Comparison of ENCODE assay signal across 22 cellular contexts in genomic region chr4:11783588-11783987, GRCh38.
DNase-seq lines count a peak whose midpoint lies in the region; ATAC-seq, FAIRE-seq and TF ChIP-seq lines count a peak whose summit lies in the region.
"Had no signal": no experiment of that assay in that cellular context is flagged by ENCODE, and none has a peak within 500 bp of the region (broad histone marks: within the 10 kb centered on the region; RNA-seq: fewer than 3 reads in every experiment).

No MANE protein-coding gene starts in this region.

- H3K27me3 ChIP-seq in breast epithelium (no peaks in the 10 kb centered on the region), bronchial epithelial cell (ENCODE audit: control insufficient read depth, insufficient read depth, low read length) (no peaks in the 10 kb centered on the region)
- H3K27me3 ChIP-seq: BLaER1 had no signal

- DNase-seq in MCF 10A (ENCODE audit: unreplicated experiment) (peak; percentile 1), breast epithelium (ENCODE audit: low spot score in 2 of 2) (no peak), bronchial epithelial cell (ENCODE audit: low read depth) (peak; percentile 15), fibroblast of the aortic adventitia (ENCODE audit: low read depth) (peak; percentile 26), chondrocyte (ENCODE audit: low spot score) (no peak)
- DNase-seq: Caco-2; CD4-positive, CD25-positive, alpha-beta regulatory T cell; CD8-positive, alpha-beta T cell; DMS153; DND-41; H9 had no signal

- BruUV-seq in MCF 10A (replicated peaks; lab: Mats Ljungman, UMichigan), result no TSS peak

- H3K9me3 Mint-ChIP-seq in MCF 10A (ENCODE audit: unreplicated experiment), result no peaks in the 10 kb centered on the region
- H3K9me3 Mint-ChIP-seq in chondrocyte (ENCODE audit: low read depth), result peaks cover 3% of the 10 kb centered on the region
- H3K9me3 Mint-ChIP-seq: CD8-positive, alpha-beta T cell; GM23338 had no signal

- H3K27ac Mint-ChIP-seq in MCF 10A (ENCODE audit: low read depth, unreplicated experiment) (no peak overlapping the region), chondrocyte (ENCODE audit: unreplicated experiment) (no peak overlapping the region)
- H3K27ac Mint-ChIP-seq: B cell; CD4-positive, CD25-positive, alpha-beta regulatory T cell; CD8-positive, alpha-beta T cell; GM23338; H9 had no signal

- TF ChIP-seq POLR2A in breast epithelium (IDR thresholded peaks at IDR 0.05), result no peak

- H3K36me3 Mint-ChIP-seq in MCF 10A (ENCODE audit: insufficient read depth, unreplicated experiment) (no peaks in the 10 kb centered on the region), chondrocyte (ENCODE audit: low read depth) (no peaks in the 10 kb centered on the region)
- H3K36me3 Mint-ChIP-seq: CD4-positive, CD25-positive, alpha-beta regulatory T cell; CD8-positive, alpha-beta T cell had no signal

- POLR2A ChIA-PET in MCF 10A (lab: Yijun Ruan, JAX), result no interaction called here

- H3K9me3 ChIP-seq in breast epithelium, result no peaks in the 10 kb centered on the region
- H3K9me3 ChIP-seq: BLaER1, Caco-2 had no signal

- H3K4me3 Mint-ChIP-seq in MCF 10A (ENCODE audit: unreplicated experiment) (no peak overlapping the region), chondrocyte (ENCODE audit: unreplicated experiment) (no peak overlapping the region)
- H3K4me3 Mint-ChIP-seq: B cell; CD4-positive, CD25-positive, alpha-beta regulatory T cell; CD8-positive, alpha-beta T cell; GM23338; H9 had no signal

- H3K4me3 ChIP-seq in breast epithelium (no peak overlapping the region), bronchial epithelial cell (ENCODE audit: low read depth, low read length) (no peak overlapping the region), fibroblast of the aortic adventitia (ENCODE audit: low read depth, low read length) (no peak overlapping the region)
- H3K4me3 ChIP-seq: BLaER1, GM23338 had no signal

- ATAC-seq in HG03439 (IDR thresholded peaks at IDR 0.05; ENCODE audit: unreplicated experiment) (no peak), HG03460 (IDR thresholded peaks at IDR 0.05; ENCODE audit: unreplicated experiment) (no peak)
- ATAC-seq: CD8-positive, alpha-beta T cell; GM23338; HCT116 had no signal

- no peak overlapping the region for H3K27ac ChIP-seq in breast epithelium
- H3K27ac ChIP-seq: 22Rv1, BLaER1, C4-2B had no signal

- FAIRE-seq in bronchial epithelial cell (lab: Jason Lieb, UNC), result no peak
- FAIRE-seq: A204.1, G401.6, GM12892 had no signal

- H3K4me1 ChIP-seq in breast epithelium, result no peaks in the 10 kb centered on the region
- H3K4me1 ChIP-seq: BLaER1, Caco-2 had no signal

- intact Hi-C loops in MCF 10A (cut with micrococcal nuclease) (no loop called here), breast epithelium (cut with DNase I; ENCODE audit: low total_unique reads) (no loop called here)

- H3K4me1 Mint-ChIP-seq in MCF 10A (ENCODE audit: insufficient read depth, unreplicated experiment), result no peaks in the 10 kb centered on the region
- H3K4me1 Mint-ChIP-seq in chondrocyte (ENCODE audit: low read depth), result no peaks in the 10 kb centered on the region
- H3K4me1 Mint-ChIP-seq: B cell; CD4-positive, CD25-positive, alpha-beta regulatory T cell; GM23338; H9 had no signal

- H3K36me3 ChIP-seq in breast epithelium (no peaks in the 10 kb centered on the region), bronchial epithelial cell (ENCODE audit: control insufficient read depth, insufficient read depth, low read length) (no peaks in the 10 kb centered on the region)
- H3K36me3 ChIP-seq: BLaER1 had no signal

- CTCF ChIA-PET in MCF 10A (lab: Yijun Ruan, JAX), result no interaction called here

- H3K27me3 Mint-ChIP-seq in MCF 10A (ENCODE audit: insufficient read depth, unreplicated experiment), result no peaks in the 10 kb centered on the region
- no peaks in the 10 kb centered on the region for H3K27me3 Mint-ChIP-seq in chondrocyte (ENCODE audit: low read depth)
- H3K27me3 Mint-ChIP-seq: CD4-positive, CD25-positive, alpha-beta regulatory T cell had no signal

- TF ChIP-seq CTCF in MCF 10A (IDR thresholded peaks at IDR 0.05; ENCODE audit: unreplicated experiment), result no peak
- no peak for TF ChIP-seq CTCF in breast epithelium (IDR thresholded peaks at IDR 0.05)
- no peak for TF ChIP-seq CTCF in bronchial epithelial cell (IDR thresholded peaks at IDR 0.05; ENCODE audit: insufficient read depth, low read length, severe bottlenecking)
- no peak for TF ChIP-seq CTCF in fibroblast of the aortic adventitia (IDR thresholded peaks at IDR 0.05; ENCODE audit: insufficient read depth, low read length)
- TF ChIP-seq CTCF in chondrocyte (IDR thresholded peaks at IDR 0.05), result no peak

Comparison
In these comparisons a context has a peak if more than half of its experiments do, and no peak if none do; other contexts are left out.
1. DNase-seq: peak in MCF 10A (single experiment), bronchial epithelial cell (single experiment) and fibroblast of the aortic adventitia (single experiment); none in breast epithelium (0 of 2) and chondrocyte (single experiment).